8 cellular contexts compared by ENCODE assay signal in the genomic region with DNA sequence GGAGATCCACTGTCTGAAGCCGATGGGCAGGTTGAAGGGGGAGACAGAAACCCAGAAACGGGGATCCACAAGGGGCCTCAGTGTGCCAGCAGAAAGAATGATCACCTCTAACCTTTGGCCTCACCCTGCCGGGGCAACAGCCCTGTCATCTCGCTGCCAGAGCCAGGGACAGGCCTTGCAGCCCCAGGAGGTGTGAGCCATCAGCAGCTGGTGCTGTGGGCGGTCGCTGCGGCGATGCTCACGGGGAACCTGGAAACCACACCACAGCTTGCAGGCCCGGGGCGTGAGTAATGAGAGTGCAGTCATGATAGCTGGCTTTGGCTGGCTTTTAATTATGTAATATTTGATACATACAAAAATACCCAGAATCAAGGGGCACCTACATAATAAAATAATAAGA. TPM values are rescaled to one million over a fixed set of nuclear protein-coding genes. Genes with fewer than 3 reads are reported as not detected.
A peak's percentile ranks its signal among the peaks of the same experiment; 100 is the strongest.
DNase-seq lines count a peak whose midpoint lies in the region; ATAC-seq and TF ChIP-seq lines count a peak whose summit lies in the region.

No MANE protein-coding gene starts in this region.

- no TSS peak for BruUV-seq in MCF 10A (replicated peaks; lab: Mats Ljungman, UMichigan)

- peaks cover 12% of the 10 kb centered on the region in 2 donors for H3K9me3 ChIP-seq in breast epithelium

- no peak overlapping the region for H3K9ac ChIP-seq in KMS-11

- CTCF ChIA-PET in MCF 10A (lab: Yijun Ruan, JAX) = interaction anchor here (0.6 to 2.9 kb wide), 4 partner anchors 58 to 540 kb away, joined by 3 to 8 read pairs (median 4); no protein-coding TSS in a partner anchor

- POLR2A ChIA-PET in MCF 10A (lab: Yijun Ruan, JAX) = interaction anchor here (0.7 to 1.5 kb wide), 4 partner anchors 10 to 1002 kb away, joined by 3 to 5 read pairs (median 3); no protein-coding TSS in a partner anchor

- intact Hi-C loops in MCF 10A (cut with micrococcal nuclease) = no loop called here
- intact Hi-C loops in breast epithelium (cut with DNase I; ENCODE audit: low total_unique reads) = no loop called here

- H3K4me3 ChIP-seq in breast epithelium = no peak overlapping the region
- no peak overlapping the region for H3K4me3 ChIP-seq in KMS-11 (IDR thresholded peaks at IDR 0.05; ENCODE audit: insufficient read depth, low read depth, low read length)

- H3K36me3 ChIP-seq in breast epithelium (no peaks in the 10 kb centered on the region), KMS-11 (ENCODE audit: insufficient read depth) (no peaks in the 10 kb centered on the region)

- no peak for TF ChIP-seq POLR2A in breast epithelium (IDR thresholded peaks at IDR 0.05)

- H3K27ac ChIP-seq in breast epithelium (no peak overlapping the region), KMS-11 (no peak overlapping the region; the same call in 1 of the 2 replicates)

- H3K27me3 Mint-ChIP-seq in MCF 10A (ENCODE audit: insufficient read depth, unreplicated experiment) = no peaks in the 10 kb centered on the region

- H3K4me1 Mint-ChIP-seq in MCF 10A (ENCODE audit: insufficient read depth, unreplicated experiment) = peaks cover 6% of the 10 kb centered on the region
- peaks cover 23% of the 10 kb centered on the region for H3K4me1 Mint-ChIP-seq in stimulated activated effector memory CD8-positive, alpha-beta T cell treated with anti-CD3 and anti-CD28 coated beads, Interleukin-12 subunit alpha, Interleukin-12 subunit beta, amount 100 ng/mL, for 72 hours

- H4K20me1 ChIP-seq in KMS-11 (ENCODE audit: insufficient read depth) = no peaks in the 10 kb centered on the region

- DNase-seq in MCF 10A (ENCODE audit: unreplicated experiment) (peak; percentile 77), breast epithelium (ENCODE audit: low spot score in 2 of 2) (no peak), iris pigment epithelial cell (ENCODE audit: low read depth) (peak; percentile 59), GM19238 (ENCODE audit: insufficient read length, low spot score) (no peak), NCI-H1930 (lab: John Stamatoyannopoulos, UW) (no peak)
- DNase-seq in activated CD8-positive, alpha-beta memory T cell treated with anti-CD3 and anti-CD28 coated beads for 48 hours (ENCODE audit: low read depth in 2 of 3, low spot score in 2 of 3) = peak in 2 of 3 experiments; percentile 58 to 64
- peak; percentile 59 to 84 for DNase-seq in stimulated activated effector memory CD8-positive, alpha-beta T cell treated with anti-CD3 and anti-CD28 coated beads, Interleukin-12 subunit alpha, Interleukin-12 subunit beta, amount 100 ng/mL, for 72 hours (ENCODE audit: low spot score in 2 of 2)

- peak; percentile 99 for ATAC-seq in stimulated activated effector memory CD8-positive, alpha-beta T cell treated with anti-CD3 and anti-CD28 coated beads, Interleukin-12 subunit alpha, Interleukin-12 subunit beta, amount 100 ng/mL, for 72 hours

- H3K9me3 Mint-ChIP-seq in MCF 10A (ENCODE audit: unreplicated experiment) = peaks cover 8% of the 10 kb centered on the region
- peaks cover 6% of the 10 kb centered on the region for H3K9me3 Mint-ChIP-seq in stimulated activated effector memory CD8-positive, alpha-beta T cell treated with anti-CD3 and anti-CD28 coated beads, Interleukin-12 subunit alpha, Interleukin-12 subunit beta, amount 100 ng/mL, for 72 hours

- peak overlapping the region; percentile 37 for H3K27ac Mint-ChIP-seq in MCF 10A (ENCODE audit: low read depth, unreplicated experiment)
- peak overlapping the region; percentile 14 for H3K27ac Mint-ChIP-seq in stimulated activated effector memory CD8-positive, alpha-beta T cell treated with anti-CD3 and anti-CD28 coated beads, Interleukin-12 subunit alpha, Interleukin-12 subunit beta, amount 100 ng/mL, for 72 hours

- no peak overlapping the region for H2AFZ ChIP-seq in KMS-11 (ENCODE audit: low read depth)

- H3K4me2 ChIP-seq in KMS-11 = peak overlapping the region; percentile 25; the same call in 1 of the 2 replicates

- no peak overlapping the region for H3K4me3 Mint-ChIP-seq in MCF 10A (ENCODE audit: unreplicated experiment)
- H3K4me3 Mint-ChIP-seq in stimulated activated effector memory CD8-positive, alpha-beta T cell treated with anti-CD3 and anti-CD28 coated beads, Interleukin-12 subunit alpha, Interleukin-12 subunit beta, amount 100 ng/mL, for 72 hours = no peak overlapping the region

- peaks cover 0 to 4% of the 10 kb centered on the region in 2 donors for H3K4me1 ChIP-seq in breast epithelium
- peaks cover 17% of the 10 kb centered on the region for H3K4me1 ChIP-seq in KMS-11 (ENCODE audit: low read depth, poor library complexity, severe bottlenecking)

- peaks cover 6% of the 10 kb centered on the region for H3K36me3 Mint-ChIP-seq in MCF 10A (ENCODE audit: insufficient read depth, unreplicated experiment)
- no peaks in the 10 kb centered on the region for H3K36me3 Mint-ChIP-seq in stimulated activated effector memory CD8-positive, alpha-beta T cell treated with anti-CD3 and anti-CD28 coated beads, Interleukin-12 subunit alpha, Interleukin-12 subunit beta, amount 100 ng/mL, for 72 hours

- H3K27me3 ChIP-seq in breast epithelium = no peaks in the 10 kb centered on the region
- H3K27me3 ChIP-seq in KMS-11 (ENCODE audit: insufficient read depth, low read depth) = no peaks in the 10 kb centered on the region; the same call in 1 of the 2 replicates

- TF ChIP-seq CTCF in MCF 10A (IDR thresholded peaks at IDR 0.05; ENCODE audit: unreplicated experiment) (no peak), breast epithelium (IDR thresholded peaks at IDR 0.05) (no peak), KMS-11 (conservative IDR thresholded peaks at IDR 0.05; ENCODE audit: low read depth, low read length) (no peak)

- no peaks in the 10 kb centered on the region for H3K79me2 ChIP-seq in KMS-11 (ENCODE audit: insufficient read depth, low read depth)

RNA-seq across cellular contexts. Expression of a gene that starts 4.7 kb away (rescaled TPM):
- total RNA-seq in MCF 10A (2022) (31.1 and 52.8 TPM in 2 replicates), breast epithelium (10 to 100 TPM; 14.0 to 29.1 (median 22.0) TPM)

Comparison
In these comparisons a context has a peak if more than half of its experiments do, and no peak if none do; other contexts are left out.
1. DNase-seq: peak in MCF 10A (single experiment), activated CD8-positive, alpha-beta memory T cell treated with anti-CD3 and anti-CD28 coated beads for 48 hours (2 of 3), iris pigment epithelial cell (single experiment) and stimulated activated effector memory CD8-positive, alpha-beta T cell treated with anti-CD3 and anti-CD28 coated beads, Interleukin-12 subunit alpha, Interleukin-12 subunit beta, amount 100 ng/mL, for 72 hours (2 of 2); none in breast epithelium (0 of 2), GM19238 (single experiment) and NCI-H1930 (0 of 2).